ENCODE assay signal across 17 cellular contexts in the genomic region with DNA sequence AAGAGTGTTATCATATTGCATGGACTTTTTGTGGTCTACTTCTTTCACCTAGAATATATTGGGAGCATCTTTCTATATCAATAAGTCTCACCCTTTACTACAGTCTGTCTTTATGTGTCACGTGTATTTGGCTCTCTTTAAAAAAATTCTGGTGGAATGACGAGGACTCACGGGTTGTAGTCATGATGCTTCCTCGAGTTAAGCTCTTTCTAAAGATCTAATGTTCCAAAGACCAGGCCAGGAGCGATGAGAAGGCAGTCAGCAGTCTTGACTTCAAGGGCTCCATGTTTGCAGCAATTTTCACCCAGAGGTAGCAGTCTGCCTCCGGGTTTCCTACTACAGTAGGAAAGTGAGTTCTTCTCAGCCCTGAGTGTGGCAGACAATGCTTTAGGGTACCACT.
A peak's percentile ranks its signal among the peaks of the same experiment; 100 is the strongest.
DNase-seq lines count a peak whose midpoint lies in the region; ATAC-seq and TF ChIP-seq lines count a peak whose summit lies in the region.
"Had no signal": no experiment of that assay in that cellular context is flagged by ENCODE, and none has a peak within 500 bp of the region (broad histone marks: within the 10 kb centered on the region; RNA-seq: fewer than 3 reads in every experiment).

No MANE protein-coding gene starts in this region.

- no peak overlapping the region for H3K9ac ChIP-seq in mammary epithelial cell (ENCODE audit: insufficient read depth, low read length)
- H3K9ac ChIP-seq: BLaER1 had no signal

- no TSS peak for BruUV-seq in MCF 10A (replicated peaks; lab: Mats Ljungman, UMichigan)
- BruUV-seq in mammary epithelial cell (replicated peaks; lab: Mats Ljungman, UMichigan) = no TSS peak

- H3K27ac ChIP-seq in mammary epithelial cell (ENCODE audit: insufficient read depth, low read depth, low read length) = no peak overlapping the region
- peak overlapping the region; percentile 96 for H3K27ac ChIP-seq in foreskin keratinocyte
- H3K27ac ChIP-seq in uterus = peak overlapping the region; percentile 23 to 42
- H3K27ac ChIP-seq: 22Rv1, BLaER1, HL-60 had no signal

- peaks cover 13% of the 10 kb centered on the region for H3K4me1 Mint-ChIP-seq in MCF 10A (ENCODE audit: insufficient read depth, unreplicated experiment)
- peaks cover 63% of the 10 kb centered on the region for H3K4me1 Mint-ChIP-seq in nephron progenitor cell
- H3K4me1 Mint-ChIP-seq: CD8-positive, alpha-beta memory T cell had no signal

- WGBS in mammary epithelial cell (ENCODE audit: low coverage, missing lambda C conversion rate) = 98% methylated on average over 6 of the region's 6 CpGs

- H3K27ac Mint-ChIP-seq in MCF 10A (ENCODE audit: low read depth, unreplicated experiment) (peak overlapping the region; percentile 13), nephron progenitor cell (peak overlapping the region; percentile 41)
- H3K27ac Mint-ChIP-seq: HFFc6 had no signal

- in situ Hi-C loops in mammary epithelial cell (cut with MboI; ENCODE audit: low sequenced_read_pairs in 2 of 2) = no loop called here

- H3K9me3 ChIP-seq in mammary epithelial cell (replicated peaks; ENCODE audit: insufficient read depth, low read length) = no peaks in the 10 kb centered on the region
- no peaks in the 10 kb centered on the region for H3K9me3 ChIP-seq in uterus
- H3K9me3 ChIP-seq: BLaER1 had no signal

- TF ChIP-seq POLR2A in uterus (IDR thresholded peaks at IDR 0.05) = no peak

- CTCF ChIA-PET in MCF 10A (lab: Yijun Ruan, JAX) (interaction anchor here (0.6 to 6.0 kb wide), 3 partner anchors 14 to 135 kb away, joined by 3 to 39 read pairs (median 3); no protein-coding TSS in a partner anchor), mammary epithelial cell (lab: Charles Lee; ENCODE audit: low non-redundant PET) (no interaction called here)

- no peak overlapping the region for H2AFZ ChIP-seq in mammary epithelial cell (ENCODE audit: low read depth, low read length)

- H3K4me3 ChIP-seq in mammary epithelial cell (replicated peaks in 1 of 3; ENCODE audit: insufficient read depth in 1 of 3, low read depth in 2 of 3, low read length in 3 of 3) (no peak overlapping the region), uterus (no peak overlapping the region)
- H3K4me3 ChIP-seq: BLaER1 had no signal

- POLR2A ChIA-PET in MCF 10A (lab: Yijun Ruan, JAX) = no interaction called here

- peaks cover 61% of the 10 kb centered on the region for H3K36me3 Mint-ChIP-seq in MCF 10A (ENCODE audit: insufficient read depth, unreplicated experiment)
- no peaks in the 10 kb centered on the region for H3K36me3 Mint-ChIP-seq in nephron progenitor cell (ENCODE audit: low read depth)
- H3K36me3 Mint-ChIP-seq: CD8-positive, alpha-beta memory T cell had no signal

- H3K9me3 Mint-ChIP-seq in MCF 10A (ENCODE audit: unreplicated experiment) (no peaks in the 10 kb centered on the region), nephron progenitor cell (no peaks in the 10 kb centered on the region)
- H3K9me3 Mint-ChIP-seq: CD8-positive, alpha-beta memory T cell; HFFc6 had no signal

- H3K79me2 ChIP-seq in mammary epithelial cell (ENCODE audit: insufficient read depth, low read length) = no peaks in the 10 kb centered on the region

- H3K36me3 ChIP-seq in mammary epithelial cell (ENCODE audit: insufficient read depth, low read length) (peaks cover 12% of the 10 kb centered on the region), uterus (no peaks in the 10 kb centered on the region)

- no peaks in the 10 kb centered on the region for H4K20me1 ChIP-seq in mammary epithelial cell (ENCODE audit: insufficient read depth, low read length)
- H4K20me1 ChIP-seq: BLaER1 had no signal

- ATAC-seq in foreskin keratinocyte (no peak), HG02852 (IDR thresholded peaks at IDR 0.05; ENCODE audit: unreplicated experiment) (no peak)

- no peak overlapping the region for H3K4me2 ChIP-seq in mammary epithelial cell (ENCODE audit: insufficient read depth, low read depth, low read length)
- H3K4me2 ChIP-seq: BLaER1 had no signal

- H3K4me1 ChIP-seq in mammary epithelial cell (ENCODE audit: insufficient read depth, low read length) (peaks cover 35% of the 10 kb centered on the region), foreskin keratinocyte (peaks cover 21% of the 10 kb centered on the region), uterus (peaks cover 0 to 6% of the 10 kb centered on the region in 2 donors)
- H3K4me1 ChIP-seq: BLaER1 had no signal

- dilution Hi-C loops in mammary epithelial cell (cut with HindIII; ENCODE audit: low sequenced_read_pairs) = no loop called here

- intact Hi-C loops in MCF 10A (cut with micrococcal nuclease) = no loop called here
- intact Hi-C loops in mammary epithelial cell (cut with micrococcal nuclease) = no loop called here
- intact Hi-C loops in uterus (cut with DNase I; ENCODE audit: low total_unique reads) = no loop called here

- no peak for DNase-seq in MCF 10A (ENCODE audit: unreplicated experiment)
- no peak for DNase-seq in mammary epithelial cell
- no peak for DNase-seq in foreskin keratinocyte
- no peak for DNase-seq in nephron progenitor cell
- DNase-seq in uterus = no peak
- no peak for DNase-seq in NCI-H69 (lab: John Stamatoyannopoulos, UW)
- no peak for DNase-seq in NCI-H510A treated with DMSO at 0.1 percent for 48 hours (lab: John Stamatoyannopoulos, UW)
- DNase-seq: AML-193; CD8-positive, alpha-beta memory T cell; DMS53; GF-D8; HCEC 1CT; HFFc6 had no signal

- H3K4me3 Mint-ChIP-seq in MCF 10A (ENCODE audit: unreplicated experiment) (no peak overlapping the region), nephron progenitor cell (peak overlapping the region; percentile 12)
- H3K4me3 Mint-ChIP-seq: CD8-positive, alpha-beta memory T cell; HFFc6 had no signal

- no peaks in the 10 kb centered on the region for H3K27me3 Mint-ChIP-seq in MCF 10A (ENCODE audit: insufficient read depth, unreplicated experiment)
- H3K27me3 Mint-ChIP-seq in nephron progenitor cell (ENCODE audit: low read depth, poor library complexity) = peaks cover 4% of the 10 kb centered on the region
- H3K27me3 Mint-ChIP-seq: CD8-positive, alpha-beta memory T cell had no signal

- TF ChIP-seq CTCF in MCF 10A (IDR thresholded peaks at IDR 0.05; ENCODE audit: unreplicated experiment) (no peak), mammary epithelial cell (conservative IDR thresholded peaks at IDR 0.05 in 1 of 2, IDR thresholded peaks at IDR 0.05 in 1 of 2; ENCODE audit: extremely low read depth in 1 of 2, insufficient read depth in 1 of 2, low read depth in 1 of 2, low read length in 2 of 2) (no peak), foreskin keratinocyte (conservative IDR thresholded peaks at IDR 0.05) (no peak), nephron progenitor cell (IDR thresholded peaks at IDR 0.05) (no peak), uterus (IDR thresholded peaks at IDR 0.05) (no peak)

- H3K27me3 ChIP-seq in mammary epithelial cell (ENCODE audit: insufficient read depth, low read length) (no peaks in the 10 kb centered on the region), foreskin keratinocyte (no peaks in the 10 kb centered on the region), uterus (no peaks in the 10 kb centered on the region)
- H3K27me3 ChIP-seq: BLaER1 had no signal
